In the genomic region with DNA sequence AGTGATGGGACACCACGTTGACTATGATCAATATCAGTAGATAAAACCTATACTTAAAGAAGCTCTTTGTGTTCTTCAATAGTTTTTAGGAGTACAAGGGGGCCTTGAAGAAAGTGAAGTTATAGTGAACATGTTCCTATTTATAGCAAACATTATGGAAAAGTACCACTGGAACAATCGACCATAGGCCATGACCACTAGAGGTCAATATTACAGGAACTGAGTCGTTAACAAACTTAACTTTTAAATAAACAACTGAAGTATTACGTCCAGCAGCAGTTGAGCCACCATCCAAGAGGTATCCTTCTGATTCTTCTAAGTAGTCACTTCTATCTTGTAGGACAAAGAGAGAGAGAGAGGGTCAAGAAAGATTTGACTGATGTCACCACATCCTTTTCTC, we compare ENCODE assay signal across 26 cellular contexts.
A peak's percentile ranks its signal among the peaks of the same experiment; 100 is the strongest.
DNase-seq lines count a peak whose midpoint lies in the region; ATAC-seq and TF ChIP-seq lines count a peak whose summit lies in the region.
"Had no signal": no experiment of that assay in that cellular context is flagged by ENCODE, and none has a peak within 500 bp of the region (broad histone marks: within the 10 kb centered on the region; RNA-seq: fewer than 3 reads in every experiment).

No MANE protein-coding gene starts in this region.

- peaks cover 3% of the 10 kb centered on the region for H3K9me3 Mint-ChIP-seq in activated CD8-positive, alpha-beta memory T cell treated with anti-CD3 and anti-CD28 coated beads, Interleukin-2, amount 10 ng/mL, durations not matched to agents 7 days and 5 days (ENCODE audit: low read depth)

- TF ChIP-seq POLR2A in uterus (IDR thresholded peaks at IDR 0.05) = no peak

- H4K20me1 ChIP-seq in OCI-LY7 (ENCODE audit: insufficient read depth, low read length) = no peaks in the 10 kb centered on the region
- H4K20me1 ChIP-seq in smooth muscle cell (ENCODE audit: low read depth) = no peaks in the 10 kb centered on the region

- TF ChIP-seq CTCF in OCI-LY7 (conservative IDR thresholded peaks at IDR 0.05; ENCODE audit: low read length) (peak; percentile 64), epithelial cell of esophagus (IDR thresholded peaks at IDR 0.05; ENCODE audit: insufficient read depth, low read depth, low read length, missing control alignments) (peak; percentile 16), smooth muscle cell (IDR thresholded peaks at IDR 0.05; ENCODE audit: borderline replicate concordance, insufficient read depth, poor library complexity, severe bottlenecking) (peak; percentile 10), uterus (IDR thresholded peaks at IDR 0.05) (no peak)

- BruUV-seq in OCI-LY7 (replicated peaks; lab: Mats Ljungman, UMichigan) = no TSS peak

- H3K27me3 Mint-ChIP-seq in activated CD8-positive, alpha-beta memory T cell treated with anti-CD3 and anti-CD28 coated beads, Interleukin-2, amount 10 ng/mL, durations not matched to agents 7 days and 5 days = no peaks in the 10 kb centered on the region
- H3K27me3 Mint-ChIP-seq: T-cell had no signal

- no peak overlapping the region for H3K27ac ChIP-seq in OCI-LY7 (ENCODE audit: low read depth, low read length, poor library complexity, severe bottlenecking)
- H3K27ac ChIP-seq in smooth muscle cell (ENCODE audit: low read depth) = no peak overlapping the region
- H3K27ac ChIP-seq in uterus = no peak overlapping the region
- H3K27ac ChIP-seq: adrenal gland, esophagus muscularis mucosa, transverse colon had no signal

- H3K4me2 ChIP-seq in OCI-LY7 (ENCODE audit: low read length) (no peak overlapping the region), smooth muscle cell (no peak overlapping the region)

- H3K9me3 ChIP-seq in OCI-LY7 (ENCODE audit: low read length) (no peaks in the 10 kb centered on the region; the same call in 1 of the 2 replicates), smooth muscle cell (replicated peaks; ENCODE audit: low read depth) (no peaks in the 10 kb centered on the region), uterus (no peaks in the 10 kb centered on the region)
- H3K9me3 ChIP-seq: adrenal gland, esophagus muscularis mucosa, HAP-1, transverse colon had no signal

- ATAC-seq in activated CD8-positive, alpha-beta memory T cell treated with anti-CD3 and anti-CD28 coated beads, Interleukin-2, amount 10 ng/mL, durations not matched to agents 7 days and 5 days = no peak
- ATAC-seq: right cardiac atrium, T-cell had no signal

- DNase-seq in DMS53 (lab: John Stamatoyannopoulos, UW) (peak; percentile 0), DMS53 treated with DMSO at 0.1 percent for 48 hours (lab: John Stamatoyannopoulos, UW; ENCODE audit: unreplicated experiment) (no peak), OCI-LY7 (ENCODE audit: low spot score) (no peak), epithelial cell of esophagus (ENCODE audit: low read depth) (peak; percentile 14), smooth muscle cell (lab: John Stamatoyannopoulos, UW; ENCODE audit: unreplicated experiment) (no peak), uterus (no peak)
- DNase-seq in activated naive CD4-positive, alpha-beta T cell treated with Interleukin-2 at 50 U/mL for 16 hours = no peak
- no peak for DNase-seq in activated CD8-positive, alpha-beta memory T cell treated with anti-CD3 and anti-CD28 coated beads, Interleukin-2, amount 10 ng/mL, durations not matched to agents 7 days and 5 days
- DNase-seq: 8988T; activated CD4-positive, alpha-beta T cell treated with anti-CD3 and anti-CD28 coated beads, Interleukin-2, amount 50 U/mL, for 1 hour; activated gamma-delta T cell; adrenal gland; C1 segment of cervical spinal cord; central memory CD4-positive, alpha-beta T cell; DMS 273 treated with DMSO at 0.1 percent for 48 hours; GF-D8; NCI-H2081 treated with DMSO at 0.1 percent for 48 hours; NCI-H510A treated with DMSO at 0.1 percent for 48 hours; right cardiac atrium; SHP77; stimulated activated naive CD4-positive, alpha-beta T cell; T-cell; transverse colon had no signal

- H3K4me3 Mint-ChIP-seq in activated CD8-positive, alpha-beta memory T cell treated with anti-CD3 and anti-CD28 coated beads, Interleukin-2, amount 10 ng/mL, durations not matched to agents 7 days and 5 days = no peak overlapping the region
- H3K4me3 Mint-ChIP-seq: T-cell had no signal

- no peaks in the 10 kb centered on the region for H3K79me2 ChIP-seq in OCI-LY7 (ENCODE audit: insufficient read depth, low read depth, low read length)
- no peaks in the 10 kb centered on the region for H3K79me2 ChIP-seq in smooth muscle cell (ENCODE audit: low read depth)

- H3K27me3 ChIP-seq in smooth muscle cell (ENCODE audit: low read depth) (no peaks in the 10 kb centered on the region), uterus (no peaks in the 10 kb centered on the region)
- H3K27me3 ChIP-seq: adrenal gland, esophagus muscularis mucosa, transverse colon had no signal

- no peaks in the 10 kb centered on the region for H3K36me3 ChIP-seq in OCI-LY7 (ENCODE audit: insufficient read depth, low read length)
- H3K36me3 ChIP-seq in smooth muscle cell (ENCODE audit: low read depth) = no peaks in the 10 kb centered on the region
- no peaks in the 10 kb centered on the region for H3K36me3 ChIP-seq in uterus
- H3K36me3 ChIP-seq: adrenal gland, esophagus muscularis mucosa, HAP-1, transverse colon had no signal

- H3K4me1 Mint-ChIP-seq in activated CD8-positive, alpha-beta memory T cell treated with anti-CD3 and anti-CD28 coated beads, Interleukin-2, amount 10 ng/mL, durations not matched to agents 7 days and 5 days = no peaks in the 10 kb centered on the region
- H3K4me1 Mint-ChIP-seq: T-cell had no signal

- H3K4me3 ChIP-seq in OCI-LY7 (ENCODE audit: low read depth, low read length, poor library complexity, severe bottlenecking) (no peak overlapping the region), epithelial cell of esophagus (ENCODE audit: low read length) (no peak overlapping the region), smooth muscle cell (no peak overlapping the region), uterus (no peak overlapping the region)
- H3K4me3 ChIP-seq: adrenal gland, esophagus muscularis mucosa, HAP-1, lung, transverse colon had no signal

- intact Hi-C loops in OCI-LY7 (cut with micrococcal nuclease; ENCODE audit: unreplicated experiment) = no loop called here
- intact Hi-C loops in uterus (cut with DNase I; ENCODE audit: low total_unique reads) = no loop called here

- H2AFZ ChIP-seq in OCI-LY7 (ENCODE audit: low read length) (no peak overlapping the region), smooth muscle cell (ENCODE audit: low read depth) (peak overlapping the region; percentile 16)

- 72% methylated on average over 4 of the region's 4 CpGs for WGBS in smooth muscle cell (ENCODE audit: low lambda C conversion rate)

- no peaks in the 10 kb centered on the region for H3F3A ChIP-seq in smooth muscle cell (ENCODE audit: low read depth)

- CTCF ChIA-PET in OCI-LY7 (lab: Charles Lee; ENCODE audit: unreplicated experiment) = no interaction called here
- CTCF ChIA-PET in activated CD8-positive, alpha-beta memory T cell treated with anti-CD3 and anti-CD28 coated beads, Interleukin-2, amount 10 ng/mL, durations not matched to agents 7 days and 5 days (lab: Charles Lee) = no interaction called here

- peaks cover 15% of the 10 kb centered on the region for H3K4me1 ChIP-seq in OCI-LY7 (ENCODE audit: insufficient read depth, low read length, poor library complexity, severe bottlenecking)
- no peaks in the 10 kb centered on the region for H3K4me1 ChIP-seq in smooth muscle cell (ENCODE audit: low read depth)
- H3K4me1 ChIP-seq in uterus = no peaks in the 10 kb centered on the region
- H3K4me1 ChIP-seq: adrenal gland, esophagus muscularis mucosa, HAP-1, transverse colon had no signal

- no peaks in the 10 kb centered on the region for H3K9me2 ChIP-seq in OCI-LY7 (ENCODE audit: insufficient read depth, low read length)

- POLR2A ChIA-PET in OCI-LY7 (lab: Charles Lee) = interaction anchor here (0.6 to 1.7 kb wide), 5 partner anchors 9 to 271 kb away, joined by 3 to 5 read pairs (median 4); no protein-coding TSS in a partner anchor

- H3K9ac ChIP-seq in smooth muscle cell (ENCODE audit: low read depth) = no peak overlapping the region

- no peak overlapping the region for H3K27ac Mint-ChIP-seq in activated CD8-positive, alpha-beta memory T cell treated with anti-CD3 and anti-CD28 coated beads, Interleukin-2, amount 10 ng/mL, durations not matched to agents 7 days and 5 days
- H3K27ac Mint-ChIP-seq: T-cell had no signal

- no peaks in the 10 kb centered on the region for H3K36me3 Mint-ChIP-seq in activated CD8-positive, alpha-beta memory T cell treated with anti-CD3 and anti-CD28 coated beads, Interleukin-2, amount 10 ng/mL, durations not matched to agents 7 days and 5 days
- H3K36me3 Mint-ChIP-seq: T-cell had no signal

Comparison
In these comparisons a context has a peak if more than half of its experiments do, and no peak if none do; other contexts are left out.
1. DNase-seq: peak in DMS53 (single experiment) and epithelial cell of esophagus (single experiment); none in DMS53 treated with DMSO at 0.1 percent for 48 hours (single experiment), OCI-LY7 (single experiment), smooth muscle cell (single experiment), uterus (0 of 2), activated naive CD4-positive, alpha-beta T cell treated with Interleukin-2 at 50 U/mL for 16 hours (single experiment) and activated CD8-positive, alpha-beta memory T cell treated with anti-CD3 and anti-CD28 coated beads, Interleukin-2, amount 10 ng/mL, durations not matched to agents 7 days and 5 days (single experiment).
2. CTCF ChIP-seq: peak in OCI-LY7 (single experiment), epithelial cell of esophagus (single experiment) and smooth muscle cell (single experiment); none in uterus (0 of 4).